Comparison of ENCODE assay signal across 1 cellular context in the genomic region with DNA sequence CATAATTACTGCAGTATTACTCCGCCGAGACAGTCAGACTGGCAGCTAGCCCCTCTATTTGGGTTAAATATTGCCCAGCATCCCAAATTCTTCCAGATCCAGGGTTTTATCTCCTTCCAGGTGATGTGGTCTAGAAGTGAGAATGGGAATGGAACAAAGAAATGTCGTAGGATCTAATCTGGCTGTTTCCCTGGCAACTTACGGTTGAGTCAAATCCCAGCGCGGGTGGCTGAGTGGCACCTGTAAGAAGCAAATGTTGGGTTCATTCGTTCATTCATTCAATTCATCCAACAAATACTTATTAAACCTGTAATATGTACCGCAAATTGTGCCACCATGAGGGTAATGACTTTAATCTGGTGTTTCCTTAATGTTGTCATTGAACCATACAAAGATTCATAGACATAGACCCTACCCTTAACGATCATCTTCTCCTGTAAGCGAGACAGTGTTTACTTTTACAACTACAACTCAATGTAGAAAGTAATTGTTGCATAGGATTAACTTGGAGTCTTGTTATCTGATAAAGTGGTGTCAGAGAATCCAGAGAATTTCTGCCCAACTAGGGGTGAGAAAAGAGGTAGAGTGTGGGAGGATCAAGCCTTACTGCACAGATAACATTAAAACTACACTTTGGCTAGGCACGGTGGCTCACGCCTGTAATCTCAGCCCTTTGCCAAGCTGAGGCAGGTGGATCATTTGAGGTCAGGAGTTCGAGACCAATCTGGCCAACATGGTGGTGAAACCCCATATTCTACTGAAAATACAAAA.
TF ChIP-seq lines count a peak whose summit lies in the region.

No MANE protein-coding gene starts in this region.

TF ChIP-seq in IMR-90, 13 proteins besides CTCF, POLR2A, EP300 and RAD21:
- no peak for TF ChIP-seq CEBPB (IDR thresholded peaks at IDR 0.05; ENCODE audit: low read depth, low read length)
- TF ChIP-seq CHD1 (IDR thresholded peaks at IDR 0.05; ENCODE audit: low read depth, low read length): no peak
- TF ChIP-seq FOS (IDR thresholded peaks at IDR 0.05; ENCODE audit: low read depth, low read length): no peak
- TF ChIP-seq RFX5 (IDR thresholded peaks at IDR 0.05; ENCODE audit: low read depth, low read length): no peak
- TF ChIP-seq SMC3 (IDR thresholded peaks at IDR 0.05; ENCODE audit: low read depth, low read length): no peak
- no peak for TF ChIP-seq MXI1 (IDR thresholded peaks at IDR 0.05; ENCODE audit: borderline replicate concordance, low read depth, low read length)
- no peak for TF ChIP-seq RCOR1 (IDR thresholded peaks at IDR 0.05; ENCODE audit: insufficient replicate concordance, low read length)
- TF ChIP-seq, protein P1, sequence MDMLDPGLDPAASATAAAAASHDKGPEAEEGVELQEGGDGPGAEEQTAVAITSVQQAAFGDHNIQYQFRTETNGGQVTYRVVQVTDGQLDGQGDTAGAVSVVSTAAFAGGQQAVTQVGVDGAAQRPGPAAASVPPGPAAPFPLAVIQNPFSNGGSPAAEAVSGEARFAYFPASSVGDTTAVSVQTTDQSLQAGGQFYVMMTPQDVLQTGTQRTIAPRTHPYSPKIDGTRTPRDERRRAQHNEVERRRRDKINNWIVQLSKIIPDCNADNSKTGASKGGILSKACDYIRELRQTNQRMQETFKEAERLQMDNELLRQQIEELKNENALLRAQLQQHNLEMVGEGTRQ (IDR thresholded peaks at IDR 0.05; ENCODE audit: low read depth, low read length): no peak
- TF ChIP-seq, protein P2, sequence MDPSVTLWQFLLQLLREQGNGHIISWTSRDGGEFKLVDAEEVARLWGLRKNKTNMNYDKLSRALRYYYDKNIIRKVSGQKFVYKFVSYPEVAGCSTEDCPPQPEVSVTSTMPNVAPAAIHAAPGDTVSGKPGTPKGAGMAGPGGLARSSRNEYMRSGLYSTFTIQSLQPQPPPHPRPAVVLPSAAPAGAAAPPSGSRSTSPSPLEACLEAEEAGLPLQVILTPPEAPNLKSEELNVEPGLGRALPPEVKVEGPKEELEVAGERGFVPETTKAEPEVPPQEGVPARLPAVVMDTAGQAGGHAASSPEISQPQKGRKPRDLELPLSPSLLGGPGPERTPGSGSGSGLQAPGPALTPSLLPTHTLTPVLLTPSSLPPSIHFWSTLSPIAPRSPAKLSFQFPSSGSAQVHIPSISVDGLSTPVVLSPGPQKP (IDR thresholded peaks at IDR 0.05; ENCODE audit: borderline replicate concordance, low read depth, low read length): no peak
- TF ChIP-seq MAFK (IDR thresholded peaks at IDR 0.05; ENCODE audit: low read depth, low read length): no peak
- no peak for TF ChIP-seq NFE2L2 (IDR thresholded peaks at IDR 0.05; ENCODE audit: low read depth, low read length)
- no peak for TF ChIP-seq BHLHE40 (IDR thresholded peaks at IDR 0.05; ENCODE audit: low read depth, low read length)
- TF ChIP-seq MAZ (IDR thresholded peaks at IDR 0.05; ENCODE audit: borderline replicate concordance, low read depth, low read length): no peak
TF ChIP-seq in IMR-90: peak in this region for 0.
